1 cellular context compared by ENCODE assay signal in genomic region chr1:93710949-93711591, GRCh38.
TF ChIP-seq lines count a peak whose summit lies in the region.

No MANE protein-coding gene starts in this region.

TF ChIP-seq in GM12878, 131 proteins besides CTCF, POLR2A, EP300 and RAD21 (continued from another document):
- TF ChIP-seq MLLT1 (IDR thresholded peaks at IDR 0.05) (no peak), SREBF2 (IDR thresholded peaks at IDR 0.05; ENCODE audit: low read length) (no peak), SMAD5 (IDR thresholded peaks at IDR 0.05; ENCODE audit: low read depth) (no peak), CREB1 (IDR thresholded peaks at IDR 0.05; ENCODE audit: low read depth) (no peak), WRNIP1 (IDR thresholded peaks at IDR 0.05; ENCODE audit: borderline replicate concordance, low read depth, low read length) (no peak), ZNF274 (IDR thresholded peaks at IDR 0.05; ENCODE audit: insufficient read depth, insufficient read length) (no peak), FOXM1 (IDR thresholded peaks at IDR 0.05; ENCODE audit: low read depth, low read length) (no peak), SMARCA5 (IDR thresholded peaks at IDR 0.05) (no peak), NR2C1 (IDR thresholded peaks at IDR 0.05) (no peak), STAT1 (conservative IDR thresholded peaks at IDR 0.05) (no peak), TARDBP (IDR thresholded peaks at IDR 0.05; ENCODE audit: borderline replicate concordance) (no peak), CHD2 (IDR thresholded peaks at IDR 0.05; ENCODE audit: borderline replicate concordance, low read depth, low read length) (no peak), PAX5 (IDR thresholded peaks at IDR 0.05; ENCODE audit: borderline replicate concordance, low read depth, low read length) (no peak), KLF5 (IDR thresholded peaks at IDR 0.05; ENCODE audit: partially characterized antibody) (no peak), STAT3 (IDR thresholded peaks at IDR 0.05; ENCODE audit: low read depth, low read length) (no peak), IKZF1 (conservative IDR thresholded peaks at IDR 0.05) (peak; percentile 78), EED (IDR thresholded peaks at IDR 0.05; ENCODE audit: low read depth) (no peak), FOXK2 (IDR thresholded peaks at IDR 0.05) (no peak), ZBTB11 (CRISPR knock-in tag; IDR thresholded peaks at IDR 0.05) (no peak), SMC3 (IDR thresholded peaks at IDR 0.05; ENCODE audit: borderline replicate concordance, low read length) (no peak), HDGF (IDR thresholded peaks at IDR 0.05) (no peak), ELK1 (IDR thresholded peaks at IDR 0.05; ENCODE audit: low read depth, low read length) (no peak), KAT2A (conservative IDR thresholded peaks at IDR 0.05; ENCODE audit: control insufficient read depth, low read depth, low read length) (no peak), GABPA (IDR thresholded peaks at IDR 0.05; ENCODE audit: low read depth) (no peak), CEBPB (IDR thresholded peaks at IDR 0.05; ENCODE audit: borderline replicate concordance in 1 of 2, low read depth in 2 of 2, low read length in 2 of 2) (no peak), NRF1 (conservative IDR thresholded peaks at IDR 0.05; ENCODE audit: low read depth, low read length) (no peak)
